ENCODE assay signal across 1 cellular context in the genomic region with DNA sequence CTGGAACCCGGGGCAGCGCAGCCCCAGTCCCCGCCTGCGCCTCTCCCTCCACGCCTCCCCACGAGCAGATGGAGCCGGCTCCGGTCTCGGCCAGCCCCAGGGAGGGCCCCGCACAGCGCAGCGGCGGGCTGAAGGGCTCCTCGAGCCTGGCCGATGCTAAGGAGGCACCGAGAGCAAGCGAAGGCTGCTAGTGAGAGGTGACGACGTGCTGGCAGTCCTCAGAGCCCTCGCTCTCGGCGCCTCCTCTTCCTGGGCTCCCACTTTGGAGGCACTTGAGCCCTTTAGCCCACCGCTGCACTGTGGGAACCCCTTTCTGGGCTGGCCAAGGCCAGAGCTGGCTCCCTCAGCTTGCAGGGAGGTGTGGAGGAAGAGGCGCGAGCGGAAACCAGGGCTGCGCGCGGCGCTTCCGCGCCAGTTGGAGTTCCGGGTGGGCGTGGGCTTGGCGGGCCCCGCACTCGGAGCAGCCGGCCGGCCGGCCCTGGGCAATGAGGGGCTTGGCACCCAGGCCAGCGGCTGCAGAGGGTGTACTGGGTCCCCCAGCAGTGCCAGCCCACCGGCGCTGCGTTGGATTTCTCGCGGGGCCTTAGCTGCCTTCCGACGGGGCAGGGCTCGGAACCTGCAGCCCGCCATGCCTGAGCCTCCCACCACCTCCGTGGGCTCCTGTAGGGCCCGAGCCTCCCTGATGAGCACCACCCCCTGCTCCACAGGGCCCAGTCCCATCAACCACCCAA.
A peak's percentile ranks its signal among the peaks of the same experiment; 100 is the strongest.
TF ChIP-seq lines count a peak whose summit lies in the region.

No MANE protein-coding gene starts in this region.

TF ChIP-seq in HEK293, 187 proteins besides CTCF, POLR2A, EP300 and RAD21 (continued from another document and continues in another):
- TF ChIP-seq, protein P1, sequence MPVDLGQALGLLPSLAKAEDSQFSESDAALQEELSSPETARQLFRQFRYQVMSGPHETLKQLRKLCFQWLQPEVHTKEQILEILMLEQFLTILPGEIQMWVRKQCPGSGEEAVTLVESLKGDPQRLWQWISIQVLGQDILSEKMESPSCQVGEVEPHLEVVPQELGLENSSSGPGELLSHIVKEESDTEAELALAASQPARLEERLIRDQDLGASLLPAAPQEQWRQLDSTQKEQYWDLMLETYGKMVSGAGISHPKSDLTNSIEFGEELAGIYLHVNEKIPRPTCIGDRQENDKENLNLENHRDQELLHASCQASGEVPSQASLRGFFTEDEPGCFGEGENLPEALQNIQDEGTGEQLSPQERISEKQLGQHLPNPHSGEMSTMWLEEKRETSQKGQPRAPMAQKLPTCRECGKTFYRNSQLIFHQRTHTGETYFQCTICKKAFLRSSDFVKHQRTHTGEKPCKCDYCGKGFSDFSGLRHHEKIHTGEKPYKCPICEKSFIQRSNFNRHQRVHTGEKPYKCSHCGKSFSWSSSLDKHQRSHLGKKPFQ (tag by site-specific recombination; IDR thresholded peaks at IDR 0.05), result no peak
- TF ChIP-seq SP3 (tag by site-specific recombination; IDR thresholded peaks at IDR 0.05) (no peak), ZNF768 (tag by site-specific recombination; IDR thresholded peaks at IDR 0.05) (no peak), ZNF391 (tag by site-specific recombination; IDR thresholded peaks at IDR 0.05; ENCODE audit: borderline replicate concordance, low read depth) (no peak), ZNF132 (tag by site-specific recombination; IDR thresholded peaks at IDR 0.05; ENCODE audit: borderline replicate concordance) (no peak), ZNF350 (tag by site-specific recombination; IDR thresholded peaks at IDR 0.05) (no peak), ZNF561 (tag by site-specific recombination; IDR thresholded peaks at IDR 0.05; ENCODE audit: borderline replicate concordance) (no peak), ZNF571 (tag by site-specific recombination; IDR thresholded peaks at IDR 0.05) (no peak), GLI4 (tag by site-specific recombination; IDR thresholded peaks at IDR 0.05) (no peak), GFI1B (tag by site-specific recombination; IDR thresholded peaks at IDR 0.05) (no peak), GLIS1 (tag by site-specific recombination; IDR thresholded peaks at IDR 0.05) (no peak), REPIN1 (tag by site-specific recombination; IDR thresholded peaks at IDR 0.05; ENCODE audit: low read depth) (no peak), ZNF335 (tag by site-specific recombination; conservative IDR thresholded peaks at IDR 0.05) (peak; percentile 53; the same call in 1 of the 2 replicates), ZNF16 (tag by site-specific recombination; IDR thresholded peaks at IDR 0.05; ENCODE audit: low read depth) (no peak), ZNF843 (tag by site-specific recombination; IDR thresholded peaks at IDR 0.05) (no peak), ZNF785 (tag by site-specific recombination; IDR thresholded peaks at IDR 0.05) (no peak), ZNF157 (tag by site-specific recombination; IDR thresholded peaks at IDR 0.05) (no peak), ZNF791 (tag by site-specific recombination; IDR thresholded peaks at IDR 0.05) (no peak), ZNF138 (tag by site-specific recombination; IDR thresholded peaks at IDR 0.05; ENCODE audit: borderline replicate concordance) (no peak), ZNF76 (tag by site-specific recombination; IDR thresholded peaks at IDR 0.05; ENCODE audit: borderline replicate concordance, low read depth) (no peak), ZNF560 (tag by site-specific recombination; IDR thresholded peaks at IDR 0.05; ENCODE audit: borderline replicate concordance) (no peak), ZNF24 (tag by site-specific recombination; IDR thresholded peaks at IDR 0.05) (no peak), ZBTB20 (tag by site-specific recombination; IDR thresholded peaks at IDR 0.05) (peak; percentile 68), ZNF544 (tag by site-specific recombination; IDR thresholded peaks at IDR 0.05) (no peak), HOXA7 (CRISPR knock-in tag; IDR thresholded peaks at IDR 0.05; ENCODE audit: borderline replicate concordance) (no peak), GLIS2 (tag by site-specific recombination; IDR thresholded peaks at IDR 0.05) (peak; percentile 38)
- TF ChIP-seq, protein P2, sequence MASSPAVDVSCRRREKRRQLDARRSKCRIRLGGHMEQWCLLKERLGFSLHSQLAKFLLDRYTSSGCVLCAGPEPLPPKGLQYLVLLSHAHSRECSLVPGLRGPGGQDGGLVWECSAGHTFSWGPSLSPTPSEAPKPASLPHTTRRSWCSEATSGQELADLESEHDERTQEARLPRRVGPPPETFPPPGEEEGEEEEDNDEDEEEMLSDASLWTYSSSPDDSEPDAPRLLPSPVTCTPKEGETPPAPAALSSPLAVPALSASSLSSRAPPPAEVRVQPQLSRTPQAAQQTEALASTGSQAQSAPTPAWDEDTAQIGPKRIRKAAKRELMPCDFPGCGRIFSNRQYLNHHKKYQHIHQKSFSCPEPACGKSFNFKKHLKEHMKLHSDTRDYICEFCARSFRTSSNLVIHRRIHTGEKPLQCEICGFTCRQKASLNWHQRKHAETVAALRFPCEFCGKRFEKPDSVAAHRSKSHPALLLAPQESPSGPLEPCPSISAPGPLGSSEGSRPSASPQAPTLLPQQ (tag by site-specific recombination; IDR thresholded peaks at IDR 0.05), result peak; percentile 82
- TF ChIP-seq, protein P3, sequence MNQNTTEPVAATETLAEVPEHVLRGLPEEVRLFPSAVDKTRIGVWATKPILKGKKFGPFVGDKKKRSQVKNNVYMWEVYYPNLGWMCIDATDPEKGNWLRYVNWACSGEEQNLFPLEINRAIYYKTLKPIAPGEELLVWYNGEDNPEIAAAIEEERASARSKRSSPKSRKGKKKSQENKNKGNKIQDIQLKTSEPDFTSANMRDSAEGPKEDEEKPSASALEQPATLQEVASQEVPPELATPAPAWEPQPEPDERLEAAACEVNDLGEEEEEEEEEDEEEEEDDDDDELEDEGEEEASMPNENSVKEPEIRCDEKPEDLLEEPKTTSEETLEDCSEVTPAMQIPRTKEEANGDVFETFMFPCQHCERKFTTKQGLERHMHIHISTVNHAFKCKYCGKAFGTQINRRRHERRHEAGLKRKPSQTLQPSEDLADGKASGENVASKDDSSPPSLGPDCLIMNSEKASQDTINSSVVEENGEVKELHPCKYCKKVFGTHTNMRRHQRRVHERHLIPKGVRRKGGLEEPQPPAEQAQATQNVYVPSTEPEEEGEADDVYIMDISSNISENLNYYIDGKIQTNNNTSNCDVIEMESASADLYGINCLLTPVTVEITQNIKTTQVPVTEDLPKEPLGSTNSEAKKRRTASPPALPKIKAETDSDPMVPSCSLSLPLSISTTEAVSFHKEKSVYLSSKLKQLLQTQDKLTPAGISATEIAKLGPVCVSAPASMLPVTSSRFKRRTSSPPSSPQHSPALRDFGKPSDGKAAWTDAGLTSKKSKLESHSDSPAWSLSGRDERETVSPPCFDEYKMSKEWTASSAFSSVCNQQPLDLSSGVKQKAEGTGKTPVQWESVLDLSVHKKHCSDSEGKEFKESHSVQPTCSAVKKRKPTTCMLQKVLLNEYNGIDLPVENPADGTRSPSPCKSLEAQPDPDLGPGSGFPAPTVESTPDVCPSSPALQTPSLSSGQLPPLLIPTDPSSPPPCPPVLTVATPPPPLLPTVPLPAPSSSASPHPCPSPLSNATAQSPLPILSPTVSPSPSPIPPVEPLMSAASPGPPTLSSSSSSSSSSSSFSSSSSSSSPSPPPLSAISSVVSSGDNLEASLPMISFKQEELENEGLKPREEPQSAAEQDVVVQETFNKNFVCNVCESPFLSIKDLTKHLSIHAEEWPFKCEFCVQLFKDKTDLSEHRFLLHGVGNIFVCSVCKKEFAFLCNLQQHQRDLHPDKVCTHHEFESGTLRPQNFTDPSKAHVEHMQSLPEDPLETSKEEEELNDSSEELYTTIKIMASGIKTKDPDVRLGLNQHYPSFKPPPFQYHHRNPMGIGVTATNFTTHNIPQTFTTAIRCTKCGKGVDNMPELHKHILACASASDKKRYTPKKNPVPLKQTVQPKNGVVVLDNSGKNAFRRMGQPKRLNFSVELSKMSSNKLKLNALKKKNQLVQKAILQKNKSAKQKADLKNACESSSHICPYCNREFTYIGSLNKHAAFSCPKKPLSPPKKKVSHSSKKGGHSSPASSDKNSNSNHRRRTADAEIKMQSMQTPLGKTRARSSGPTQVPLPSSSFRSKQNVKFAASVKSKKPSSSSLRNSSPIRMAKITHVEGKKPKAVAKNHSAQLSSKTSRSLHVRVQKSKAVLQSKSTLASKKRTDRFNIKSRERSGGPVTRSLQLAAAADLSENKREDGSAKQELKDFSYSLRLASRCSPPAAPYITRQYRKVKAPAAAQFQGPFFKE (tag by site-specific recombination; IDR thresholded peaks at IDR 0.05; ENCODE audit: borderline replicate concordance), result no peak
- TF ChIP-seq, protein P4, sequence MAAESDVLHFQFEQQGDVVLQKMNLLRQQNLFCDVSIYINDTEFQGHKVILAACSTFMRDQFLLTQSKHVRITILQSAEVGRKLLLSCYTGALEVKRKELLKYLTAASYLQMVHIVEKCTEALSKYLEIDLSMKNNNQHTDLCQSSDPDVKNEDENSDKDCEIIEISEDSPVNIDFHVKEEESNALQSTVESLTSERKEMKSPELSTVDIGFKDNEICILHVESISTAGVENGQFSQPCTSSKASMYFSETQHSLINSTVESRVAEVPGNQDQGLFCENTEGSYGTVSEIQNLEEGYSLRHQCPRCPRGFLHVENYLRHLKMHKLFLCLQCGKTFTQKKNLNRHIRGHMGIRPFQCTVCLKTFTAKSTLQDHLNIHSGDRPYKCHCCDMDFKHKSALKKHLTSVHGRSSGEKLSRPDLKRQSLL (tag by site-specific recombination; IDR thresholded peaks at IDR 0.05), result peak; percentile 33; the same call in 1 of the 2 replicates
- TF ChIP-seq, protein P5, sequence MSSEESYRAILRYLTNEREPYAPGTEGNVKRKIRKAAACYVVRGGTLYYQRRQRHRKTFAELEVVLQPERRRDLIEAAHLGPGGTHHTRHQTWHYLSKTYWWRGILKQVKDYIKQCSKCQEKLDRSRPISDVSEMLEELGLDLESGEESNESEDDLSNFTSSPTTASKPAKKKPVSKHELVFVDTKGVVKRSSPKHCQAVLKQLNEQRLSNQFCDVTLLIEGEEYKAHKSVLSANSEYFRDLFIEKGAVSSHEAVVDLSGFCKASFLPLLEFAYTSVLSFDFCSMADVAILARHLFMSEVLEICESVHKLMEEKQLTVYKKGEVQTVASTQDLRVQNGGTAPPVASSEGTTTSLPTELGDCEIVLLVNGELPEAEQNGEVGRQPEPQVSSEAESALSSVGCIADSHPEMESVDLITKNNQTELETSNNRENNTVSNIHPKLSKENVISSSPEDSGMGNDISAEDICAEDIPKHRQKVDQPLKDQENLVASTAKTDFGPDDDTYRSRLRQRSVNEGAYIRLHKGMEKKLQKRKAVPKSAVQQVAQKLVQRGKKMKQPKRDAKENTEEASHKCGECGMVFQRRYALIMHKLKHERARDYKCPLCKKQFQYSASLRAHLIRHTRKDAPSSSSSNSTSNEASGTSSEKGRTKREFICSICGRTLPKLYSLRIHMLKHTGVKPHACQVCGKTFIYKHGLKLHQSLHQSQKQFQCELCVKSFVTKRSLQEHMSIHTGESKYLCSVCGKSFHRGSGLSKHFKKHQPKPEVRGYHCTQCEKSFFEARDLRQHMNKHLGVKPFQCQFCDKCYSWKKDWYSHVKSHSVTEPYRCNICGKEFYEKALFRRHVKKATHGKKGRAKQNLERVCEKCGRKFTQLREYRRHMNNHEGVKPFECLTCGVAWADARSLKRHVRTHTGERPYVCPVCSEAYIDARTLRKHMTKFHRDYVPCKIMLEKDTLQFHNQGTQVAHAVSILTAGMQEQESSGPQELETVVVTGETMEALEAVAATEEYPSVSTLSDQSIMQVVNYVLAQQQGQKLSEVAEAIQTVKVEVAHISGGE (tag by site-specific recombination; conservative IDR thresholded peaks at IDR 0.05; ENCODE audit: low read depth), result 0 out of 2 replicates have a peak, but pooled peaks have one; percentile 29
- TF ChIP-seq, protein P6, sequence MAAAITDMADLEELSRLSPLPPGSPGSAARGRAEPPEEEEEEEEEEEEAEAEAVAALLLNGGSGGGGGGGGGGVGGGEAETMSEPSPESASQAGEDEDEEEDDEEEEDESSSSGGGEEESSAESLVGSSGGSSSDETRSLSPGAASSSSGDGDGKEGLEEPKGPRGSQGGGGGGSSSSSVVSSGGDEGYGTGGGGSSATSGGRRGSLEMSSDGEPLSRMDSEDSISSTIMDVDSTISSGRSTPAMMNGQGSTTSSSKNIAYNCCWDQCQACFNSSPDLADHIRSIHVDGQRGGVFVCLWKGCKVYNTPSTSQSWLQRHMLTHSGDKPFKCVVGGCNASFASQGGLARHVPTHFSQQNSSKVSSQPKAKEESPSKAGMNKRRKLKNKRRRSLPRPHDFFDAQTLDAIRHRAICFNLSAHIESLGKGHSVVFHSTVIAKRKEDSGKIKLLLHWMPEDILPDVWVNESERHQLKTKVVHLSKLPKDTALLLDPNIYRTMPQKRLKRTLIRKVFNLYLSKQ (tag by site-specific recombination; IDR thresholded peaks at IDR 0.05; ENCODE audit: borderline replicate concordance), result no peak
- TF ChIP-seq, protein P7, sequence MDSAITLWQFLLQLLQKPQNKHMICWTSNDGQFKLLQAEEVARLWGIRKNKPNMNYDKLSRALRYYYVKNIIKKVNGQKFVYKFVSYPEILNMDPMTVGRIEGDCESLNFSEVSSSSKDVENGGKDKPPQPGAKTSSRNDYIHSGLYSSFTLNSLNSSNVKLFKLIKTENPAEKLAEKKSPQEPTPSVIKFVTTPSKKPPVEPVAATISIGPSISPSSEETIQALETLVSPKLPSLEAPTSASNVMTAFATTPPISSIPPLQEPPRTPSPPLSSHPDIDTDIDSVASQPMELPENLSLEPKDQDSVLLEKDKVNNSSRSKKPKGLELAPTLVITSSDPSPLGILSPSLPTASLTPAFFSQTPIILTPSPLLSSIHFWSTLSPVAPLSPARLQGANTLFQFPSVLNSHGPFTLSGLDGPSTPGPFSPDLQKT (IDR thresholded peaks at IDR 0.05; ENCODE audit: borderline replicate concordance, low read depth, low read length), result no peak
- TF ChIP-seq, protein P8, sequence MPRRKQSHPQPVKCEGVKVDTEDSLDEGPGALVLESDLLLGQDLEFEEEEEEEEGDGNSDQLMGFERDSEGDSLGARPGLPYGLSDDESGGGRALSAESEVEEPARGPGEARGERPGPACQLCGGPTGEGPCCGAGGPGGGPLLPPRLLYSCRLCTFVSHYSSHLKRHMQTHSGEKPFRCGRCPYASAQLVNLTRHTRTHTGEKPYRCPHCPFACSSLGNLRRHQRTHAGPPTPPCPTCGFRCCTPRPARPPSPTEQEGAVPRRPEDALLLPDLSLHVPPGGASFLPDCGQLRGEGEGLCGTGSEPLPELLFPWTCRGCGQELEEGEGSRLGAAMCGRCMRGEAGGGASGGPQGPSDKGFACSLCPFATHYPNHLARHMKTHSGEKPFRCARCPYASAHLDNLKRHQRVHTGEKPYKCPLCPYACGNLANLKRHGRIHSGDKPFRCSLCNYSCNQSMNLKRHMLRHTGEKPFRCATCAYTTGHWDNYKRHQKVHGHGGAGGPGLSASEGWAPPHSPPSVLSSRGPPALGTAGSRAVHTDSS (tag by site-specific recombination; IDR thresholded peaks at IDR 0.05), result no peak
- TF ChIP-seq, protein P9, sequence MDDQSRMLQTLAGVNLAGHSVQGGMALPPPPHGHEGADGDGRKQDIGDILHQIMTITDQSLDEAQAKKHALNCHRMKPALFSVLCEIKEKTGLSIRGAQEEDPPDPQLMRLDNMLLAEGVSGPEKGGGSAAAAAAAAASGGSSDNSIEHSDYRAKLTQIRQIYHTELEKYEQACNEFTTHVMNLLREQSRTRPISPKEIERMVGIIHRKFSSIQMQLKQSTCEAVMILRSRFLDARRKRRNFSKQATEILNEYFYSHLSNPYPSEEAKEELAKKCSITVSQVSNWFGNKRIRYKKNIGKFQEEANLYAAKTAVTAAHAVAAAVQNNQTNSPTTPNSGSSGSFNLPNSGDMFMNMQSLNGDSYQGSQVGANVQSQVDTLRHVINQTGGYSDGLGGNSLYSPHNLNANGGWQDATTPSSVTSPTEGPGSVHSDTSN (CRISPR knock-in tag; IDR thresholded peaks at IDR 0.05), result no peak
